Comparison of ENCODE assay signal across 1 cellular context in genomic region chr9:35161713-35162604, GRCh38.
TF ChIP-seq lines count a peak whose summit lies in the region.

Gene UNC13B, plus strand, starts transcription at chr9:35162009. Its CDS starts 275 bp downstream, at chr9:35162284.

TF ChIP-seq in K562, 482 proteins besides CTCF, POLR2A, EP300 and RAD21 (continued from another document and continues in another):
- no peak for TF ChIP-seq DPF2 (IDR thresholded peaks at IDR 0.05)
- no peak for TF ChIP-seq HEY1 (CRISPR knock-in tag; IDR thresholded peaks at IDR 0.05; ENCODE audit: borderline replicate concordance)
- no peak for TF ChIP-seq HCFC1 (IDR thresholded peaks at IDR 0.05; ENCODE audit: low read depth, low read length)
- TF ChIP-seq MBD2 (IDR thresholded peaks at IDR 0.05; ENCODE audit: borderline replicate concordance, low read depth), result no peak
- no peak for TF ChIP-seq RUNX1 (IDR thresholded peaks at IDR 0.05; ENCODE audit: low read depth)
- TF ChIP-seq ZNF551 (CRISPR knock-in tag; IDR thresholded peaks at IDR 0.05), result no peak
- peak; percentile 59; the same call in 1 of the 2 replicates for TF ChIP-seq SPI1 (IDR thresholded peaks at IDR 0.05; ENCODE audit: borderline replicate concordance, low read depth, low read length)
- TF ChIP-seq CHD1 (IDR thresholded peaks at IDR 0.05; ENCODE audit: low read length), result no peak
- peak; percentile 34; the same call in 1 of the 2 replicates for TF ChIP-seq CREB1 (IDR thresholded peaks at IDR 0.05)
- peak; percentile 44; the same call in 1 of the 2 replicates for TF ChIP-seq CREB1 (CRISPR knock-in tag; IDR thresholded peaks at IDR 0.05)
- TF ChIP-seq ZNF280B (CRISPR knock-in tag; IDR thresholded peaks at IDR 0.05), result no peak
- TF ChIP-seq, protein P1, sequence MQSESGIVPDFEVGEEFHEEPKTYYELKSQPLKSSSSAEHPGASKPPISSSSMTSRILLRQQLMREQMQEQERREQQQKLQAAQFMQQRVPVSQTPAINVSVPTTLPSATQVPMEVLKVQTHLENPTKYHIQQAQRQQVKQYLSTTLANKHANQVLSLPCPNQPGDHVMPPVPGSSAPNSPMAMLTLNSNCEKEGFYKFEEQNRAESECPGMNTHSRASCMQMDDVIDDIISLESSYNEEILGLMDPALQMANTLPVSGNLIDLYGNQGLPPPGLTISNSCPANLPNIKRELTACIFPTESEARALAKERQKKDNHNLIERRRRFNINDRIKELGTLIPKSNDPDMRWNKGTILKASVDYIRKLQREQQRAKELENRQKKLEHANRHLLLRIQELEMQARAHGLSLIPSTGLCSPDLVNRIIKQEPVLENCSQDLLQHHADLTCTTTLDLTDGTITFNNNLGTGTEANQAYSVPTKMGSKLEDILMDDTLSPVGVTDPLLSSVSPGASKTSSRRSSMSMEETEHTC (IDR thresholded peaks at IDR 0.05), result no peak
- TF ChIP-seq ZNF311 (CRISPR knock-in tag; IDR thresholded peaks at IDR 0.05), result no peak
- TF ChIP-seq ELF4 (CRISPR knock-in tag; IDR thresholded peaks at IDR 0.05), result no peak
- TF ChIP-seq POLR3G (IDR thresholded peaks at IDR 0.05; ENCODE audit: extremely low read depth, insufficient read length, insufficient replicate concordance), result no peak
- TF ChIP-seq BDP1 (IDR thresholded peaks at IDR 0.05; ENCODE audit: insufficient read depth, insufficient read length), result no peak
- no peak for TF ChIP-seq ZNF23 (CRISPR knock-in tag; IDR thresholded peaks at IDR 0.05)
- no peak for TF ChIP-seq GATA2 (CRISPR knock-in tag; IDR thresholded peaks at IDR 0.05)
- TF ChIP-seq TBL1XR1 (IDR thresholded peaks at IDR 0.05; ENCODE audit: low read length in 2 of 2), result no peak
- peak; percentile 66; the same call in 1 of the 2 replicates for TF ChIP-seq SUPT5H (IDR thresholded peaks at IDR 0.05)
- no peak for TF ChIP-seq GABPB2 (CRISPR knock-in tag; conservative IDR thresholded peaks at IDR 0.05)
- no peak for TF ChIP-seq ELF1 (tag; IDR thresholded peaks at IDR 0.05)
- TF ChIP-seq MIER1 (IDR thresholded peaks at IDR 0.05; ENCODE audit: low read depth), result no peak
- peak; percentile 50 for TF ChIP-seq KDM5B (IDR thresholded peaks at IDR 0.05; ENCODE audit: insufficient replicate concordance, low read depth, low read length)
- no peak for TF ChIP-seq MEIS2 (IDR thresholded peaks at IDR 0.05; ENCODE audit: partially characterized antibody)
- no peak for TF ChIP-seq ZFP91 (CRISPR knock-in tag; IDR thresholded peaks at IDR 0.05)
- TF ChIP-seq, protein P2, sequence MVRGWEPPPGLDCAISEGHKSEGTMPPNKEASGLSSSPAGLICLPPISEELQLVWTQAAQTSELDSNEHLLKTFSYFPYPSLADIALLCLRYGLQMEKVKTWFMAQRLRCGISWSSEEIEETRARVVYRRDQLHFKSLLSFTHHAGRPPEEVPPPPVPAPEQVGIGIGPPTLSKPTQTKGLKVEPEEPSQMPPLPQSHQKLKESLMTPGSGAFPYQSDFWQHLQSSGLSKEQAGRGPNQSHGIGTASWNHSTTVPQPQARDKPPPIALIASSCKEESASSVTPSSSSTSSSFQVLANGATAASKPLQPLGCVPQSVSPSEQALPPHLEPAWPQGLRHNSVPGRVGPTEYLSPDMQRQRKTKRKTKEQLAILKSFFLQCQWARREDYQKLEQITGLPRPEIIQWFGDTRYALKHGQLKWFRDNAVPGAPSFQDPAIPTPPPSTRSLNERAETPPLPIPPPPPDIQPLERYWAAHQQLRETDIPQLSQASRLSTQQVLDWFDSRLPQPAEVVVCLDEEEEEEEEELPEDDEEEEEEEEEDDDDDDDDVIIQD (CRISPR knock-in tag; IDR thresholded peaks at IDR 0.05), result no peak
- TF ChIP-seq, protein P3, sequence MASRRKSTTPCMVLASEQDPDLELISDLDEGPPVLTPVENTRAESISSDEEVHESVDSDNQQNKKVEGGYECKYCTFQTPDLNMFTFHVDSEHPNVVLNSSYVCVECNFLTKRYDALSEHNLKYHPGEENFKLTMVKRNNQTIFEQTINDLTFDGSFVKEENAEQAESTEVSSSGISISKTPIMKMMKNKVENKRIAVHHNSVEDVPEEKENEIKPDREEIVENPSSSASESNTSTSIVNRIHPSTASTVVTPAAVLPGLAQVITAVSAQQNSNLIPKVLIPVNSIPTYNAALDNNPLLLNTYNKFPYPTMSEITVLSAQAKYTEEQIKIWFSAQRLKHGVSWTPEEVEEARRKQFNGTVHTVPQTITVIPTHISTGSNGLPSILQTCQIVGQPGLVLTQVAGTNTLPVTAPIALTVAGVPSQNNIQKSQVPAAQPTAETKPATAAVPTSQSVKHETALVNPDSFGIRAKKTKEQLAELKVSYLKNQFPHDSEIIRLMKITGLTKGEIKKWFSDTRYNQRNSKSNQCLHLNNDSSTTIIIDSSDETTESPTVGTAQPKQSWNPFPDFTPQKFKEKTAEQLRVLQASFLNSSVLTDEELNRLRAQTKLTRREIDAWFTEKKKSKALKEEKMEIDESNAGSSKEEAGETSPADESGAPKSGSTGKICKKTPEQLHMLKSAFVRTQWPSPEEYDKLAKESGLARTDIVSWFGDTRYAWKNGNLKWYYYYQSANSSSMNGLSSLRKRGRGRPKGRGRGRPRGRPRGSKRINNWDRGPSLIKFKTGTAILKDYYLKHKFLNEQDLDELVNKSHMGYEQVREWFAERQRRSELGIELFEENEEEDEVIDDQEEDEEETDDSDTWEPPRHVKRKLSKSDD (conservative IDR thresholded peaks at IDR 0.05; ENCODE audit: low read length), result no peak
- no peak for TF ChIP-seq NFE2 (IDR thresholded peaks at IDR 0.05; ENCODE audit: low read depth)
- TF ChIP-seq, protein P4, sequence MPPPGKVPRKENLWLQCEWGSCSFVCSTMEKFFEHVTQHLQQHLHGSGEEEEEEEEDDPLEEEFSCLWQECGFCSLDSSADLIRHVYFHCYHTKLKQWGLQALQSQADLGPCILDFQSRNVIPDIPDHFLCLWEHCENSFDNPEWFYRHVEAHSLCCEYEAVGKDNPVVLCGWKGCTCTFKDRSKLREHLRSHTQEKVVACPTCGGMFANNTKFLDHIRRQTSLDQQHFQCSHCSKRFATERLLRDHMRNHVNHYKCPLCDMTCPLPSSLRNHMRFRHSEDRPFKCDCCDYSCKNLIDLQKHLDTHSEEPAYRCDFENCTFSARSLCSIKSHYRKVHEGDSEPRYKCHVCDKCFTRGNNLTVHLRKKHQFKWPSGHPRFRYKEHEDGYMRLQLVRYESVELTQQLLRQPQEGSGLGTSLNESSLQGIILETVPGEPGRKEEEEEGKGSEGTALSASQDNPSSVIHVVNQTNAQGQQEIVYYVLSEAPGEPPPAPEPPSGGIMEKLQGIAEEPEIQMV (tag; conservative IDR thresholded peaks at IDR 0.05; ENCODE audit: low read depth), result no peak
- TF ChIP-seq HNRNPL (IDR thresholded peaks at IDR 0.05; ENCODE audit: low read depth, low read length), result no peak
- no peak for TF ChIP-seq ZNF24 (IDR thresholded peaks at IDR 0.05)
- TF ChIP-seq PURB (CRISPR knock-in tag; IDR thresholded peaks at IDR 0.05; ENCODE audit: low read depth), result no peak
- TF ChIP-seq NCOA1 (IDR thresholded peaks at IDR 0.05; ENCODE audit: low read depth), result no peak
- TF ChIP-seq ZNF79 (CRISPR knock-in tag; IDR thresholded peaks at IDR 0.05; ENCODE audit: low read depth), result no peak
- peak; percentile 94; the same call in 1 of the 2 replicates for TF ChIP-seq CTBP1 (IDR thresholded peaks at IDR 0.05; ENCODE audit: borderline replicate concordance)
- TF ChIP-seq RREB1 (CRISPR knock-in tag; IDR thresholded peaks at IDR 0.05), result no peak
- TF ChIP-seq C11orf30 (IDR thresholded peaks at IDR 0.05; ENCODE audit: low read depth), result peak; percentile 47; the same call in 1 of the 2 replicates
- TF ChIP-seq HDAC2 (IDR thresholded peaks at IDR 0.05), result peak; percentile 48; the same call in 1 of the 2 replicates
- no peak for TF ChIP-seq BMI1 (IDR thresholded peaks at IDR 0.05; ENCODE audit: low read length)
- no peak for TF ChIP-seq SAFB2 (IDR thresholded peaks at IDR 0.05; ENCODE audit: borderline replicate concordance, low read depth, low read length, severe bottlenecking)
- TF ChIP-seq ELK3 (CRISPR knock-in tag; IDR thresholded peaks at IDR 0.05), result no peak
- no peak for TF ChIP-seq KAT8 (IDR thresholded peaks at IDR 0.05; ENCODE audit: low read depth)
- peak; percentile 82 for TF ChIP-seq HNRNPLL (IDR thresholded peaks at IDR 0.05; ENCODE audit: low read depth, low read length, poor library complexity, severe bottlenecking)
